ENCODE assay signal across 15 cellular contexts in genomic region chr2:58035352-58035751, GRCh38. TPM values are rescaled to one million over a fixed set of nuclear protein-coding genes. Genes with fewer than 3 reads are reported as not detected.
DNase-seq lines count a peak whose midpoint lies in the region; ATAC-seq and TF ChIP-seq lines count a peak whose summit lies in the region.
"Had no signal": no experiment of that assay in that cellular context is flagged by ENCODE, and none has a peak within 500 bp of the region (broad histone marks: within the 10 kb centered on the region; RNA-seq: fewer than 3 reads in every experiment).

No MANE protein-coding gene starts in this region.

- H3K9me3 Mint-ChIP-seq in activated B cell treated with CpG ODN at 0.5 μM for 24 hours: no peaks in the 10 kb centered on the region

- no peak for TF ChIP-seq CTCF in activated B cell treated with CpG ODN at 0.5 μM for 24 hours (IDR thresholded peaks at IDR 0.05)
- TF ChIP-seq CTCF in coronary artery (IDR thresholded peaks at IDR 0.05): no peak

- POLR2A ChIA-PET in activated B cell treated with CpG ODN at 0.5 μM for 24 hours (lab: Charles Lee): interaction anchor here (7.4 kb wide), 1 partner anchor 10 kb away, joined by 83 read pairs; the partner anchor contains the start of gene VRK2

- H3K4me3 Mint-ChIP-seq in activated B cell treated with CpG ODN at 0.5 μM for 24 hours: peak overlapping the region; percentile 61
- H3K4me3 Mint-ChIP-seq: CD4-positive, CD25-positive, alpha-beta regulatory T cell had no signal

- H3K4me3 ChIP-seq in coronary artery: no peak overlapping the region
- H3K4me3 ChIP-seq: ascending aorta, heart right ventricle, lower lobe of right lung, spleen had no signal

- peaks cover 6% of the 10 kb centered on the region for H3K36me3 Mint-ChIP-seq in activated B cell treated with CpG ODN at 0.5 μM for 24 hours (ENCODE audit: low read depth)

- H3K4me1 Mint-ChIP-seq in activated B cell treated with CpG ODN at 0.5 μM for 24 hours: peaks cover 78% of the 10 kb centered on the region

- CTCF ChIA-PET in activated B cell treated with CpG ODN at 0.5 μM for 24 hours (lab: Charles Lee): no interaction called here

- ATAC-seq in GM18870 (IDR thresholded peaks at IDR 0.05; ENCODE audit: unreplicated experiment) (peak; percentile 81), GM21528 (IDR thresholded peaks at IDR 0.05; ENCODE audit: low FRiP score, unreplicated experiment) (peak; percentile 70), HG03060 (IDR thresholded peaks at IDR 0.05; ENCODE audit: low read depth, unreplicated experiment) (peak; percentile 81), activated B cell treated with CpG ODN at 0.5 μM for 24 hours (ENCODE audit: low read depth) (peak; percentile 71)
- ATAC-seq: heart right ventricle, lower lobe of right lung had no signal

- H3K27ac ChIP-seq in coronary artery: no peak overlapping the region
- H3K27ac ChIP-seq: ascending aorta, heart right ventricle, lower lobe of right lung, neutrophil, spleen had no signal

- intact Hi-C loops in activated B cell treated with CpG ODN at 0.5 μM for 24 hours (cut with micrococcal nuclease): loop anchor here (1.0 kb wide), 1 partner anchor 11 kb away; the partner anchor contains the start of gene VRK2

- peak overlapping the region; percentile 82 for H3K27ac Mint-ChIP-seq in activated B cell treated with CpG ODN at 0.5 μM for 24 hours
- H3K27ac Mint-ChIP-seq: CD4-positive, CD25-positive, alpha-beta regulatory T cell had no signal

- no peak for DNase-seq in activated B cell treated with CpG ODN at 0.5 μM for 24 hours
- no peak for DNase-seq in effector CD4-positive, alpha-beta T cell
- no peak for DNase-seq in stimulated activated CD4-positive, alpha-beta T cell treated with anti-CD3 and anti-CD28 coated beads, Interleukin-2, amount 100 ng/mL, for 48 hours
- DNase-seq in coronary artery (ENCODE audit: low spot score): no peak
- no peak for DNase-seq in GF-D8 (lab: John Stamatoyannopoulos, UW)
- DNase-seq: activated CD8-positive, alpha-beta memory T cell treated with anti-CD3 and anti-CD28 coated beads, Interleukin-2, amount 50 U/mL, for 48 hours; CD4-positive, CD25-positive, alpha-beta regulatory T cell; heart right ventricle; lower lobe of right lung; spleen had no signal

- H3K27me3 Mint-ChIP-seq in activated B cell treated with CpG ODN at 0.5 μM for 24 hours: no peaks in the 10 kb centered on the region
- H3K27me3 Mint-ChIP-seq: CD4-positive, CD25-positive, alpha-beta regulatory T cell had no signal

RNA-seq across cellular contexts. Expression of gene VRK2, which starts 11.3 kb away (rescaled TPM):
- total RNA-seq in activated B cell treated with CpG ODN at 0.5 μM for 24 hours: 60.0 and 63.0 TPM in 2 replicates
